Comparison of ENCODE assay signal across 28 cellular contexts in genomic region chr1:244199883-244200282, GRCh38.
"Had no signal": no experiment of that assay in that cellular context is flagged by ENCODE, and none has a peak within 500 bp of the region (broad histone marks: within the 10 kb centered on the region; RNA-seq: fewer than 3 reads in every experiment).

No MANE protein-coding gene starts in this region.

- H3K9me3 ChIP-seq: ascending aorta had no signal

- H3K4me3 ChIP-seq: ascending aorta, cardiac muscle cell had no signal

- H3K36me3 ChIP-seq: ascending aorta, cardiac muscle cell had no signal

- H3K27ac ChIP-seq: ascending aorta, cardiac muscle cell, VCaP had no signal

- FAIRE-seq: bronchial epithelial cell, TTC549 had no signal

- H3K27me3 ChIP-seq: ascending aorta, cardiac muscle cell had no signal

- DNase-seq: activated B cell treated with CpG ODN at 0.5 μM for 24 hours; activated CD4-positive, alpha-beta memory T cell treated with anti-CD3 and anti-CD28 coated beads for 36 hours; activated CD4-positive, alpha-beta T cell treated with anti-CD3 and anti-CD28 coated beads for 4 hours; activated CD4-positive, alpha-beta T cell treated with anti-CD3 and anti-CD28 coated beads, Interleukin-2, amount 10 ng/mL, durations not matched to agents 24 days and 14 days; activated CD4-positive, alpha-beta T cell treated with anti-CD3 and anti-CD28 coated beads, Interleukin-2, amount 50 U/mL, for 1 hour; activated CD4-positive, alpha-beta T cell treated with anti-CD3 and anti-CD28 coated beads, Interleukin-2, amount 50 U/mL, for 4 hours; activated CD4-positive, CD25-positive, alpha-beta regulatory T cell treated with anti-CD3 and anti-CD28 coated beads, Interleukin-2, amount 50 U/mL, for 72 hours; activated CD8-positive, alpha-beta memory T cell treated with anti-CD3 and anti-CD28 coated beads for 24 hours; activated CD8-positive, alpha-beta memory T cell treated with anti-CD3 and anti-CD28 coated beads, Interleukin-2, amount 10 ng/mL, durations not matched to agents 7 days and 5 days; activated CD8-positive, alpha-beta memory T cell treated with anti-CD3 and anti-CD28 coated beads, Interleukin-2, amount 50 U/mL, for 48 hours; activated CD8-positive, alpha-beta T cell treated with anti-CD3 and anti-CD28 coated beads, Interleukin-2, amount 10 ng/mL, durations not matched to agents 7 days and 5 days; activated effector memory CD4-positive, alpha-beta T cell treated with Interleukin-2 at 50 U/mL for 16 hours; activated gamma-delta T cell; activated naive CD4-positive, alpha-beta T cell treated with anti-CD3 and anti-CD28 coated beads, Interleukin-2, amount 10 ng/mL, durations not matched to agents 7 days and 5 days; activated naive CD4-positive, alpha-beta T cell treated with Interleukin-2 at 50 U/mL for 16 hours; activated naive CD8-positive, alpha-beta T cell treated with anti-CD3 and anti-CD28 coated beads, Interleukin-2, amount 10 ng/mL, durations not matched to agents 7 days and 5 days; activated naive CD8-positive, alpha-beta T cell treated with anti-CD3 and anti-CD28 coated beads, Interleukin-2, amount 50 U/mL, for 24 hours; activated T-cell treated with anti-CD3 and anti-CD28 coated beads, Interleukin-2, amount 50 U/mL, for 24 hours; activated T-cell treated with anti-CD3 and anti-CD28 coated beads, Interleukin-2, amount 50 U/mL, for 48 hours; amygdala; anterior cingulate cortex; T-helper 2 cell; T-helper 9 cell had no signal

- ATAC-seq: activated CD8-positive, alpha-beta memory T cell treated with anti-CD3 and anti-CD28 coated beads, Interleukin-2, amount 10 ng/mL, durations not matched to agents 7 days and 5 days; activated CD8-positive, alpha-beta T cell treated with anti-CD3 and anti-CD28 coated beads, Interleukin-2, amount 10 ng/mL, durations not matched to agents 7 days and 5 days; activated naive CD8-positive, alpha-beta T cell treated with anti-CD3 and anti-CD28 coated beads, Interleukin-2, amount 50 U/mL, for 24 hours had no signal

- H3K4me1 ChIP-seq: ascending aorta had no signal
